Comparison of ENCODE assay signal across 8 cellular contexts in the genomic region with DNA sequence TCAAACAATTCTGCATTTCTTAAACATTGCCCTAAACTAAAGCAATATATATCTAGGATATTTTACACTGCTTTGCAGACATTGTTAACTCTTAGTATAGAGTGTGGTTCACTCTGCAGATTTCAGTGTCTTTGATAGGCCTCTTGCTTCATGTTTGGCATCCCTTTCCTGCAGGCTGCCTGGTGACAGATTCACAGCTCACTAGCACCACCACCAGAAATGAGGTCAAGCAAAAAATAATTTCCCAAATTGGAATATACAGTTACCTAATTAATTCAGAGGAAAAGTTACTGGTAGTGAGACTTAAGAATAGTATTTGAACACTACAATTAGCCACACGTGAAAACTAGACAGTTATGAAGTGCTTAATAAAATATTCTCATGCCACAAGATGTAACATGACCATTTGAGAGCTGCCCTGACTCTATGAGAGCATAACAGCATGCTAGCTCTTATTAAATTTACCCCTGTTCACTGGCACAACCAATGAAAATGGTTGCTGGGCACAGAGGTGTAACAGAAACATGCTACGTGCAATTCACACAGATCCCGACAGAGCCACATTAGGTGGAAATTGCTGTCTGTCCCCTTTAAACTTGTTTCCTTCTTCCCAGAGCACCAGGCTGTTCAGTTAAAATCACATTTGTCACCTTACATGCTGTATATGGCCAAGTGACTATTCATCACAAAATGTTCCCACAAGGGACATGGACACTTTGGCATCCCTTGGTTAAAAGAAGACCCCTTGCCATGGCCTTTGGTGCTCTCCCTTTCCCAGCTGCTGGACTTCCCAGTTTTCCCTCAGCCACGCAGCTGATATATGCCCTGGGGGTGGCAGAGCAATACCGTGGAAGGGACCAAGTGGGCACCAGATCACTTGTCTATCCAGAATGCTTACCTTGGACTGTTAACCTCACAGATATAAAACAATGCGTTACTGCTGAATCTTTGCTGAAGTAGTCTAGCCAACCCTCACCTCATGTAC. TPM values are rescaled to one million over a fixed set of nuclear protein-coding genes. Genes with fewer than 3 reads are reported as not detected.
DNase-seq lines count a peak whose midpoint lies in the region; ATAC-seq, FAIRE-seq and TF ChIP-seq lines count a peak whose summit lies in the region.

No MANE protein-coding gene starts in this region.

- H4K20me1 ChIP-seq in SK-N-SH (ENCODE audit: insufficient read depth): no peaks in the 10 kb centered on the region

- POLR2A ChIA-PET in AG04449 (lab: Yijun Ruan, JAX) (no interaction called here), SK-N-SH (lab: Yijun Ruan, JAX) (no interaction called here)

- H3F3A ChIP-seq in SK-N-SH (replicated peaks; ENCODE audit: insufficient read depth): no peaks in the 10 kb centered on the region

- H3K27ac ChIP-seq in SK-N-SH (ENCODE audit: low read depth in 2 of 2, low read length in 1 of 2): no peak overlapping the region
- H3K27ac ChIP-seq in heart left ventricle: no peak overlapping the region
- H3K27ac ChIP-seq in aorta (ENCODE audit: low read depth in 1 of 2, low read length in 2 of 2): no peak overlapping the region

- no peak for DNase-seq in AG04449 (ENCODE audit: low read depth, low spot score)
- DNase-seq in H54 (ENCODE audit: insufficient read length, low spot score): no peak
- DNase-seq in SK-N-SH: peak; percentile 24
- no peak for DNase-seq in heart left ventricle
- DNase-seq in aorta: no peak
- no peak for DNase-seq in HK-2 (ENCODE audit: unreplicated experiment)
- DNase-seq in NCI-H187 (lab: John Stamatoyannopoulos, UW): no peak

- peak; percentile 26 to 72 (median 60) for ATAC-seq in heart left ventricle
- no peak for ATAC-seq in aorta (ENCODE audit: low FRiP score)
- ATAC-seq in GM21526 (IDR thresholded peaks at IDR 0.05; ENCODE audit: low FRiP score, unreplicated experiment): no peak

- no peak overlapping the region for H3K4me2 ChIP-seq in SK-N-SH

- CTCF ChIA-PET in AG04449 (lab: Yijun Ruan, JAX) (interaction anchor here (0.7 to 3.5 kb wide), 7 partner anchors 9 to 94 kb away, joined by 3 to 30 read pairs (median 4); no protein-coding TSS in a partner anchor), SK-N-SH (lab: Yijun Ruan, JAX) (interaction anchor here (0.8 to 3.9 kb wide), 18 partner anchors 8 to 319 kb away, joined by 3 to 24 read pairs (median 4); no protein-coding TSS in a partner anchor)

- no peaks in the 10 kb centered on the region for H3K79me2 ChIP-seq in SK-N-SH (ENCODE audit: insufficient read depth)

- TF ChIP-seq CTCF in AG04449 (IDR thresholded peaks at IDR 0.05; ENCODE audit: insufficient read depth, low read length, missing control alignments) (peak; percentile 23), SK-N-SH (IDR thresholded peaks at IDR 0.05) (peak; percentile 44), heart left ventricle (IDR thresholded peaks at IDR 0.05) (peak in 8 of 12 donors; percentile 20 to 50 (median 32))

- H3K4me1 ChIP-seq in SK-N-SH (ENCODE audit: control insufficient read depth in 1 of 2, insufficient read depth in 2 of 2, low read depth in 1 of 2, low read length in 1 of 2) (peaks cover 0 to 2% of the 10 kb centered on the region in 2 experiments; a peak in 1 of 4 replicates), heart left ventricle (peaks cover 0 to 9% (median 0%) of the 10 kb centered on the region in 12 donors), aorta (ENCODE audit: control insufficient read depth in 1 of 2, insufficient read depth in 2 of 2, low read length in 2 of 2) (no peaks in the 10 kb centered on the region)

- H3K36me3 ChIP-seq in SK-N-SH (replicated peaks in 1 of 2; ENCODE audit: control insufficient read depth in 1 of 2, insufficient read depth in 2 of 2, low read length in 1 of 2) (no peaks in the 10 kb centered on the region), heart left ventricle (peaks cover 0 to 39% (median 20%) of the 10 kb centered on the region in 9 donors), aorta (ENCODE audit: control insufficient read depth in 1 of 2, insufficient read depth in 2 of 2, low read length in 1 of 2) (no peaks in the 10 kb centered on the region)

- no peak overlapping the region for H3K9ac ChIP-seq in SK-N-SH

- peak; percentile 67 for TF ChIP-seq RAD21 in SK-N-SH (IDR thresholded peaks at IDR 0.05; ENCODE audit: low read length)

- peak; percentile 73 for FAIRE-seq in H54 (lab: Jason Lieb, UNC)

- TF ChIP-seq EP300 in SK-N-SH (IDR thresholded peaks at IDR 0.05; ENCODE audit: borderline replicate concordance in 1 of 2, low read depth in 1 of 2, low read length in 1 of 2): no peak

- intact Hi-C loops in heart left ventricle (cut with DNase I) (no loop called here), aorta (cut with DNase I) (no loop called here)

- H2AFZ ChIP-seq in SK-N-SH (ENCODE audit: low read depth): no peak overlapping the region

- WGBS in SK-N-SH (ENCODE audit: low lambda C conversion rate): 39% methylated on average over 6 of the region's 6 CpGs
- WGBS in heart left ventricle, 4 donors: 58 to 71% (median 61%) methylated on average over 6 of the region's 6 CpGs
- 61 to 66% methylated on average over 6 of the region's 6 CpGs for WGBS in aorta, 2 donors

- H3K9me2 ChIP-seq in SK-N-SH: no peaks in the 10 kb centered on the region

- H3K4me3 ChIP-seq in AG04449 (ENCODE audit: low read depth, low read length): no peak overlapping the region
- H3K4me3 ChIP-seq in SK-N-SH (ENCODE audit: low read depth in 2 of 2, low read length in 1 of 2): no peak overlapping the region
- no peak overlapping the region for H3K4me3 ChIP-seq in heart left ventricle
- H3K4me3 ChIP-seq in aorta (ENCODE audit: low read length in 2 of 2): no peak overlapping the region

- no peak for TF ChIP-seq POLR2A in H54 (IDR thresholded peaks at IDR 0.05; ENCODE audit: low read depth, low read length)
- TF ChIP-seq POLR2A in heart left ventricle (IDR thresholded peaks at IDR 0.05): no peak

- H3K27me3 ChIP-seq in SK-N-SH (ENCODE audit: insufficient read depth) (no peaks in the 10 kb centered on the region; the same call in 1 of the 2 replicates), heart left ventricle (no peaks in the 10 kb centered on the region), aorta (ENCODE audit: control insufficient read depth in 1 of 2, insufficient read depth in 2 of 2, low read length in 1 of 2) (no peaks in the 10 kb centered on the region)

- H3K9me3 ChIP-seq in SK-N-SH (no peaks in the 10 kb centered on the region), heart left ventricle (peaks cover 0 to 4% (median 0%) of the 10 kb centered on the region in 12 donors), aorta (ENCODE audit: control insufficient read depth, low read length) (no peaks in the 10 kb centered on the region)

TF ChIP-seq in SK-N-SH, 30 proteins besides CTCF, POLR2A, EP300 and RAD21 (continues in another document):
- TF ChIP-seq GATA2 (CRISPR knock-in tag; IDR thresholded peaks at IDR 0.05): no peak
- TF ChIP-seq FOXJ3 (CRISPR knock-in tag; IDR thresholded peaks at IDR 0.05): no peak
- TF ChIP-seq ZBTB33 (IDR thresholded peaks at IDR 0.05; ENCODE audit: borderline replicate concordance, low read depth): no peak
- no peak for TF ChIP-seq POLR2AphosphoS5 (IDR thresholded peaks at IDR 0.05; ENCODE audit: low read depth, low read length)
- no peak for TF ChIP-seq JUND (IDR thresholded peaks at IDR 0.05)
- TF ChIP-seq RCOR1 (IDR thresholded peaks at IDR 0.05; ENCODE audit: low read length): no peak
- TF ChIP-seq FOXM1 (IDR thresholded peaks at IDR 0.05; ENCODE audit: low read depth): no peak
- no peak for TF ChIP-seq FOSL2 (IDR thresholded peaks at IDR 0.05; ENCODE audit: borderline replicate concordance, low read depth)
- no peak for TF ChIP-seq EZH2phosphoT487 (IDR thresholded peaks at IDR 0.05; ENCODE audit: borderline replicate concordance, low read depth)
- TF ChIP-seq NRF1 (IDR thresholded peaks at IDR 0.05; ENCODE audit: low read depth, low read length): no peak

RNA-seq across cellular contexts. Expression of gene PAIP2B, which starts 35.7 kb away (rescaled TPM):
- polyA plus RNA-seq in SK-N-SH (2012; rRNA removed) (0.20 and 0.23 TPM in 2 replicates), heart left ventricle (10 to 100 TPM; 11.9 to 22.2 TPM), aorta (1 to 10 TPM; 1.3 to 4.1 TPM)
- polyA plus RNA-seq in SK-N-SH (2012; cell fraction: cytosol; rRNA removed): 0.38 and 0.40 TPM in 2 replicates
- polyA plus RNA-seq in SK-N-SH (2012; cell fraction: nucleus; rRNA removed): 0.08 and 0.14 TPM in 2 replicates
- total RNA-seq in heart left ventricle (10 to 100 TPM; 38.3 to 89.0 (median 53.2) TPM), aorta (1 to 10 TPM; 4.9 to 5.4 TPM)

Comparison
In these comparisons a context has a peak if more than half of its experiments do, and no peak if none do; other contexts are left out.
1. ATAC-seq: peak in heart left ventricle (4 of 4); none in aorta (single experiment) and GM21526 (single experiment).
2. Peak in every context shown above with its lines, with median percentiles within 50 percentile points of each other: CTCF ChIP-seq.